Comparison of ENCODE assay signal across 9 cellular contexts in genomic region chr1:109370712-109371270, GRCh38. TPM values are rescaled to one million over a fixed set of nuclear protein-coding genes. Genes with fewer than 3 reads are reported as not detected.
DNase-seq lines count a peak whose midpoint lies in the region; ATAC-seq, FAIRE-seq and TF ChIP-seq lines count a peak whose summit lies in the region.
"Had no signal": no experiment of that assay in that cellular context is flagged by ENCODE, and none has a peak within 500 bp of the region (broad histone marks: within the 10 kb centered on the region; RNA-seq: fewer than 3 reads in every experiment).

No MANE protein-coding gene starts in this region.

- no peaks in the 10 kb centered on the region for H3K79me2 ChIP-seq in GM12878 (ENCODE audit: control insufficient read depth, insufficient read depth, low read length)

- H3K4me1 ChIP-seq in GM12878 (ENCODE audit: control insufficient read depth, insufficient read depth, low read length) (peaks cover 9% of the 10 kb centered on the region; the same call in 1 of the 2 replicates), lung (ENCODE audit: control insufficient read depth in 2 of 2, insufficient read depth in 2 of 2, low read length in 2 of 2) (peaks cover 7 to 9% of the 10 kb centered on the region in 2 donors), aorta (ENCODE audit: control insufficient read depth in 1 of 2, insufficient read depth in 2 of 2, low read length in 2 of 2) (peaks cover 4 to 8% of the 10 kb centered on the region in 2 donors)

- WGBS in GM12878 (ENCODE audit: insufficient coverage, insufficient replicate concordance, low lambda C conversion rate, missing lambda C conversion rate): 11% methylated on average over 7 of the region's 7 CpGs
- WGBS in lung, 2 donors: 3 to 13% methylated on average over 7 of the region's 7 CpGs
- WGBS in aorta, 2 donors: 2 to 3% methylated on average over 7 of the region's 7 CpGs

- H3K27me3 ChIP-seq in GM12878 (replicated peaks in 1 of 2; ENCODE audit: control insufficient read depth in 2 of 2, insufficient read depth in 2 of 2, low read length in 1 of 2) (no peaks in the 10 kb centered on the region), lung (ENCODE audit: control insufficient read depth, insufficient read depth) (no peaks in the 10 kb centered on the region), aorta (ENCODE audit: control insufficient read depth in 1 of 2, insufficient read depth in 2 of 2, low read length in 1 of 2) (no peaks in the 10 kb centered on the region)

- no peak for TF ChIP-seq CTCF in GM12878 (IDR thresholded peaks at IDR 0.05 in 2 of 3, conservative IDR thresholded peaks at IDR 0.05 in 1 of 3; ENCODE audit: control insufficient read depth in 2 of 3, extremely low read depth in 1 of 3, insufficient read depth in 1 of 3, low read depth in 3 of 3, low read length in 3 of 3)
- TF ChIP-seq CTCF in lung (IDR thresholded peaks at IDR 0.05; ENCODE audit: control extremely low read depth, extremely low read depth): no peak

- H3K9me3 ChIP-seq in GM12878 (replicated peaks; ENCODE audit: control insufficient read depth, insufficient read depth, low read length): no peaks in the 10 kb centered on the region; the same call in 2 of the 3 replicates
- no peaks in the 10 kb centered on the region for H3K9me3 ChIP-seq in lung (ENCODE audit: control insufficient read depth in 2 of 2, insufficient read depth in 1 of 2, low read length in 1 of 2)
- no peaks in the 10 kb centered on the region for H3K9me3 ChIP-seq in aorta (ENCODE audit: control insufficient read depth, low read length)

- FAIRE-seq in GM12878 (lab: Jason Lieb, UNC): no peak
- FAIRE-seq: frontal cortex had no signal

- RAD21 ChIA-PET in GM12878 (lab: Charles Lee; ENCODE audit: unreplicated experiment): interaction anchor here (1.4 kb wide), 1 partner anchor 13 kb away, joined by 3 read pairs; no protein-coding TSS in a partner anchor

- CTCF ChIA-PET in GM12878 (lab: Yijun Ruan, JAX): interaction anchor here (0.7 to 1.1 kb wide), 2 partner anchors 8 to 14 kb away, joined by 3 read pairs; no protein-coding TSS in a partner anchor

- no peak for TF ChIP-seq POLR2A in GM12878 (IDR thresholded peaks at IDR 0.05; ENCODE audit: low read depth, low read length)

- ATAC-seq in Right ventricle myocardium superior (ENCODE audit: poor library complexity): peak; percentile 35
- peak; percentile 67 for ATAC-seq in GM12878
- peak; percentile 51 for ATAC-seq in lung (ENCODE audit: insufficient read depth, low FRiP score)
- peak; percentile 76 for ATAC-seq in aorta (ENCODE audit: low FRiP score)
- ATAC-seq in HG03097 (IDR thresholded peaks at IDR 0.05; ENCODE audit: low FRiP score, unreplicated experiment): no peak

- POLR2A ChIA-PET in GM12878 (lab: Charles Lee): interaction anchor here (0.6 kb wide), 1 partner anchor 8 kb away, joined by 4 read pairs; no protein-coding TSS in a partner anchor

- H3K4me3 ChIP-seq in GM12878: 0 out of 2 replicates have a peak overlapping the region, but pooled peaks have one; percentile 5
- H3K4me3 ChIP-seq in lung: no peak overlapping the region
- peak overlapping the region in 1 of 2 donors; percentile 83 for H3K4me3 ChIP-seq in aorta (ENCODE audit: low read length in 2 of 2)

- H4K20me1 ChIP-seq in GM12878 (ENCODE audit: control insufficient read depth, insufficient read depth): no peaks in the 10 kb centered on the region

- TF ChIP-seq EP300 in GM12878 (IDR thresholded peaks at IDR 0.05; ENCODE audit: borderline replicate concordance in 1 of 2, control insufficient read depth in 1 of 2, low read depth in 2 of 2, low read length in 2 of 2): no peak

- no peak overlapping the region for H3K9ac ChIP-seq in GM12878 (ENCODE audit: control insufficient read depth, insufficient read depth, low read length)

- no TSS peak for BruUV-seq in GM12878 (replicated peaks; lab: Mats Ljungman, UMichigan)

- H2AFZ ChIP-seq in GM12878 (ENCODE audit: control insufficient read depth, low read depth, low read length): 0 out of 2 replicates have a peak overlapping the region, but pooled peaks have one; percentile 21

- in situ Hi-C loops in GM12878 (cut with MboI): no loop called here

- H3K4me2 ChIP-seq in GM12878 (ENCODE audit: control insufficient read depth, insufficient read depth): 0 out of 2 replicates have a peak overlapping the region, but pooled peaks have one; percentile 39

- intact Hi-C loops in Right ventricle myocardium superior (cut with DNase I): no loop called here
- intact Hi-C loops in cardiac septum (cut with DNase I): loop anchor here (2.0 kb wide), 1 partner anchor 22 kb away; no protein-coding TSS in a partner anchor
- intact Hi-C loops in GM12878 (cut with micrococcal nuclease; ENCODE audit: unreplicated experiment): no loop called here
- intact Hi-C loops in aorta (cut with DNase I): loop anchor here in 1 of 2 donors (1.0 kb wide), 1 partner anchor 25 kb away; no protein-coding TSS in a partner anchor

- H3K36me3 ChIP-seq in GM12878 (ENCODE audit: control insufficient read depth in 2 of 2, insufficient read depth in 2 of 2, low read length in 1 of 2): no peaks in the 10 kb centered on the region
- peaks cover 13 to 15% of the 10 kb centered on the region in 2 donors for H3K36me3 ChIP-seq in lung (ENCODE audit: control insufficient read depth in 2 of 2, insufficient read depth in 2 of 2, low read length in 2 of 2)
- peaks cover under 1 to 4% of the 10 kb centered on the region in 2 donors for H3K36me3 ChIP-seq in aorta (ENCODE audit: control insufficient read depth in 1 of 2, insufficient read depth in 2 of 2, low read length in 1 of 2)

- H3K27ac ChIP-seq in GM12878 (ENCODE audit: control insufficient read depth, insufficient read depth) (no peak overlapping the region), lung (ENCODE audit: low read depth in 1 of 2, low read length in 1 of 2) (peak overlapping the region; percentile 75 to 95), aorta (ENCODE audit: low read depth in 1 of 2, low read length in 2 of 2) (peak overlapping the region; percentile 99 to 100)

- TF ChIP-seq RAD21 in GM12878 (IDR thresholded peaks at IDR 0.05; ENCODE audit: insufficient read depth, low read depth, low read length): no peak

- SMC1A ChIA-PET in GM12878 (lab: Charles Lee; ENCODE audit: uncharacterized antibody, unreplicated experiment): interaction anchor here (1.1 kb wide), 1 partner anchor 9 kb away, joined by 3 read pairs; no protein-coding TSS in a partner anchor

- DNase-seq in Right ventricle myocardium superior (no peak), cardiac septum (ENCODE audit: low spot score) (no peak), GM12878 (ENCODE audit: low read depth, low spot score) (no peak), lung (ENCODE audit: low spot score) (no peak), aorta (no peak), NCI-H345 (lab: John Stamatoyannopoulos, UW) (no peak), NK-92 (lab: John Stamatoyannopoulos, UW; ENCODE audit: unreplicated experiment) (no peak)

TF ChIP-seq in GM12878, 131 proteins besides CTCF, POLR2A, EP300 and RAD21 (continues in another document):
- TF ChIP-seq MTA2 (IDR thresholded peaks at IDR 0.05; ENCODE audit: low read depth): no peak
- no peak for TF ChIP-seq RFX5 (IDR thresholded peaks at IDR 0.05; ENCODE audit: low read depth, low read length)
- no peak for TF ChIP-seq CBX5 (IDR thresholded peaks at IDR 0.05; ENCODE audit: low read depth)
- no peak for TF ChIP-seq NRF1 (conservative IDR thresholded peaks at IDR 0.05; ENCODE audit: low read depth, low read length)
- TF ChIP-seq RB1 (IDR thresholded peaks at IDR 0.05; ENCODE audit: borderline replicate concordance): no peak

RNA-seq across cellular contexts. Expression of gene SORT1, which starts 26.9 kb away (rescaled TPM):
- total RNA-seq in Right ventricle myocardium superior (127 TPM), cardiac septum (184 TPM), GM12878 (2014; rRNA removed) (0.27 and 0.28 TPM in 2 replicates), GM12878 (2014; rRNA removed; fragmentation: Illumina TruSeq; extraction: Trizol) (0.18 and 0.23 TPM in 2 replicates), GM12878 (2021) (1.2 and 1.4 TPM in 2 replicates), lung (100 to 1,000 TPM in 1 of 2 donors, 10 to 100 TPM in 1; 61.7 to 135 TPM), aorta (100 to 1,000 TPM; 119 to 310 TPM)
- total RNA-seq in GM12878 (2013; cell fraction: nucleolus; rRNA removed): 2.6 and 2.9 TPM in 2 replicates
- polyA plus RNA-seq in GM12878 (2011; ENCODE audit: low read depth): 0.77 TPM
- polyA plus RNA-seq in GM12878 (2011; rRNA removed) (0.33 and 0.62 TPM in 2 replicates), GM12878 (2014; fragmentation: Illumina TruSeq; extraction: Trizol) (0.16 and 0.59 TPM in 2 replicates), GM12878 (2014; fragmentation: Nextera tagmentation; extraction: Ambion mirVana) (under 1 TPM; 0.06 to 0.16 TPM), GM12878 (2014; rRNA removed) (0.39 and 0.42 TPM in 2 replicates), GM12878 (2016; fragmentation: Nextera tagmentation; extraction: Ambion mirVana) (1 to 10 TPM in 1 of 2 experiments, not detected in 1; 1.9 TPM), lung (10 to 100 TPM; 39.0 to 53.1 TPM), aorta (10 to 100 TPM; 47.3 to 74.6 TPM)
- 0.30 and 0.33 TPM in 2 replicates for polyA plus RNA-seq in GM12878 (2011; cell fraction: cytosol; rRNA removed)
- polyA plus RNA-seq in GM12878 (2011; cell fraction: nucleus; rRNA removed): 0.25 and 0.53 TPM in 2 replicates
- 1.2 TPM in 2 replicates for polyA plus RNA-seq in GM12878 (2012)
- 1.4 and 1.6 TPM in 2 replicates for polyA minus RNA-seq in GM12878 (2011; rRNA and poly(A)+ RNA removed)
- polyA minus RNA-seq in GM12878 (2011; cell fraction: cytosol; rRNA and poly(A)+ RNA removed): 1.1 and 2.6 TPM in 2 replicates
- polyA minus RNA-seq in GM12878 (2011; cell fraction: nucleus; rRNA and poly(A)+ RNA removed): 0.36 and 2.6 TPM in 2 replicates

RNA-seq across cellular contexts. Expression of gene PSMA5, which starts 55.5 kb away (rescaled TPM):
- total RNA-seq in Right ventricle myocardium superior: 56.8 TPM
- 60.7 TPM for total RNA-seq in cardiac septum
- total RNA-seq in GM12878 (2013; cell fraction: nucleolus; rRNA removed): 44.7 and 51.5 TPM in 2 replicates
- total RNA-seq in GM12878 (2014; rRNA removed): 58.7 and 68.4 TPM in 2 replicates
- total RNA-seq in GM12878 (2014; rRNA removed; fragmentation: Illumina TruSeq; extraction: Trizol): 89.3 and 96.9 TPM in 2 replicates
- total RNA-seq in GM12878 (2021): 166 and 170 TPM in 2 replicates
- polyA plus RNA-seq in GM12878 (2011; ENCODE audit: low read depth): 70.3 TPM
- 203 and 210 TPM in 2 replicates for polyA plus RNA-seq in GM12878 (2011; rRNA removed)
- polyA plus RNA-seq in GM12878 (2011; cell fraction: cytosol; rRNA removed): 138 and 147 TPM in 2 replicates
- 80.0 and 90.5 TPM in 2 replicates for polyA plus RNA-seq in GM12878 (2011; cell fraction: nucleus; rRNA removed)
- 98.8 and 101 TPM in 2 replicates for polyA plus RNA-seq in GM12878 (2012)
- polyA plus RNA-seq in GM12878 (2014; fragmentation: Illumina TruSeq; extraction: Trizol): 146 and 154 TPM in 2 replicates
- polyA plus RNA-seq in GM12878 (2014; fragmentation: Nextera tagmentation; extraction: Ambion mirVana): 100 to 1,000 TPM; 267 to 271 TPM
- 124 and 141 TPM in 2 replicates for polyA plus RNA-seq in GM12878 (2014; rRNA removed)
- 100 to 1,000 TPM; 235 to 250 TPM for polyA plus RNA-seq in GM12878 (2016; fragmentation: Nextera tagmentation; extraction: Ambion mirVana)
- polyA minus RNA-seq in GM12878 (2011; rRNA and poly(A)+ RNA removed): 119 and 123 TPM in 2 replicates
- 49.6 and 52.4 TPM in 2 replicates for polyA minus RNA-seq in GM12878 (2011; cell fraction: cytosol; rRNA and poly(A)+ RNA removed)
- polyA minus RNA-seq in GM12878 (2011; cell fraction: nucleus; rRNA and poly(A)+ RNA removed): 24.2 and 33.5 TPM in 2 replicates
- 10 to 100 TPM; 33.8 to 93.0 TPM for total RNA-seq in lung
- polyA plus RNA-seq in lung: 10 to 100 TPM; 57.1 to 86.6 TPM
- 10 to 100 TPM; 37.4 to 49.9 TPM for total RNA-seq in aorta
- polyA plus RNA-seq in aorta: 10 to 100 TPM; 39.1 to 57.1 TPM

Comparison
In these comparisons a context has a peak if more than half of its experiments do, and no peak if none do; other contexts are left out.
1. RNA of gene SORT1, which starts 26.9 kb away (total RNA-seq): 119 to 310 TPM in aorta, 184 TPM in cardiac septum (single experiment), 61.7 to 135 TPM in lung and 127 TPM in Right ventricle myocardium superior (single experiment); 0.18 to 2.9 TPM in GM12878; every median in the first group is over 10 times any median in the second.